Comparison of ENCODE assay signal across 7 cellular contexts in the genomic region with DNA sequence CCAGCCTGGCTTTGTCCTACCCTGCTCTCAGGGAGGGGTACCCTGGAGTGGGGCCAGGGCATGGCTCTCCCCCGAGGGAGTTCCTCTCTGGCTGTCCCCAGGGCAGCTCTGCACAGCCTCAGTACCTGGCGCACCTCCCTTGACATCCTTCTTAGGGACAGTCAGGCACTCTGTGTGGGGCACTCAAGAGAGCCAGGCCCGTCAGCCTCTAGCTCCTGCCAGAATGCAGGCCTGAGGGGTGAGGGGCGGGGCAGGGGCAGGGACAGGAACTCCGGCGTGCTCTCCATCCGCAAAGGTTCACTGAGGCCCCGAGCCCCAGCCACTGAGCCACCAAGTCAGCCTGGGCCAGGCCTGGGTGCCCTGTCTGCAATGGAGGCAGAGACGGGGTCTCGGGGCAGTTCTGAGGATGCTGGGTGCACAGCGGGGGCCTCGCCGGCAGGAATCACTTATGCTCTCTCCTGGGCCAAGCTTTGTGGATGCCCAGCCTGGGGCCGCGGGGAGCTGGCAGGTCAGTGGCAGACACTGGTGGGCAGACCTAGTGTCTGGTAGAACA. TPM values are rescaled to one million over a fixed set of nuclear protein-coding genes. Genes with fewer than 3 reads are reported as not detected.
DNase-seq lines count a peak whose midpoint lies in the region; ATAC-seq and TF ChIP-seq lines count a peak whose summit lies in the region.

No MANE protein-coding gene starts in this region.

- H3K27me3 ChIP-seq in adrenal gland, result no peaks in the 10 kb centered on the region

- intact Hi-C loops in adrenal gland (cut with DNase I) (loop anchor here in 1 of 2 donors (10.0 kb wide), 1 partner anchor 91 kb away; no protein-coding TSS in a partner anchor), mucosa of descending colon (cut with DNase I, micrococcal nuclease) (no loop called here)

- H3K27ac ChIP-seq in adrenal gland, result peak overlapping the region in 3 of 5 donors; percentile 36 to 84 (median 67)

- H3K4me3 ChIP-seq in adrenal gland (peak overlapping the region in 1 of 4 donors; percentile 52), mucosa of descending colon (no peak overlapping the region)

- DNase-seq in adrenal gland (no peak), mucosa of descending colon (peak in 2 of 3 donors; percentile 36 to 68), midbrain (lab: John Stamatoyannopoulos, UW) (no peak)
- no peak for DNase-seq in NK-92 treated with Interleukin-12 subunit alpha and Interleukin-12 subunit beta, amount 100 ng/mL, for 24 hours (lab: John Stamatoyannopoulos, UW)

- ATAC-seq in GM19035 (IDR thresholded peaks at IDR 0.05; ENCODE audit: unreplicated experiment) (peak; percentile 7), HG02885 (IDR thresholded peaks at IDR 0.05; ENCODE audit: poor library complexity, unreplicated experiment) (peak; percentile 23), mucosa of descending colon (peak; percentile 28), HG03460 (IDR thresholded peaks at IDR 0.05; ENCODE audit: unreplicated experiment) (no peak)

- TF ChIP-seq CTCF in adrenal gland (IDR thresholded peaks at IDR 0.05), result no peak
- no peak for TF ChIP-seq CTCF in mucosa of descending colon (IDR thresholded peaks at IDR 0.05)

- 45 to 80% (median 54%) methylated on average over 1 to 15 of the region's 15 CpGs for WGBS in adrenal gland, 4 donors

- H3K9me3 ChIP-seq in adrenal gland (replicated peaks in 1 of 3) (no peaks in the 10 kb centered on the region), mucosa of descending colon (no peaks in the 10 kb centered on the region)

- peaks cover 5 to 26% of the 10 kb centered on the region in 2 donors for H3K4me1 ChIP-seq in adrenal gland (replicated peaks in 1 of 2)
- H3K4me1 ChIP-seq in mucosa of descending colon (ENCODE audit: low read depth), result no peaks in the 10 kb centered on the region

- no peaks in the 10 kb centered on the region for H3K36me3 ChIP-seq in adrenal gland (replicated peaks in 1 of 2)
- no peaks in the 10 kb centered on the region for H3K36me3 ChIP-seq in mucosa of descending colon (ENCODE audit: low read depth)

- TF ChIP-seq POLR2A in adrenal gland (IDR thresholded peaks at IDR 0.05), result no peak

RNA-seq across cellular contexts. Expression of a gene that starts 10.1 kb away (rescaled TPM):
- total RNA-seq in adrenal gland (10 to 100 TPM; 17.7 to 32.1 (median 21.4) TPM), mucosa of descending colon (10 to 100 TPM; 12.0 to 15.6 (median 12.1) TPM)
- polyA plus RNA-seq in adrenal gland, result 10 to 100 TPM in 1 of 3 donors, 1 to 10 TPM in 2; 7.2 to 18.6 (median 8.9) TPM

Comparison
In these comparisons a context has a peak if more than half of its experiments do, and no peak if none do; other contexts are left out.
1. DNase-seq: peak in mucosa of descending colon (2 of 3); none in adrenal gland (0 of 7), NK-92 treated with Interleukin-12 subunit alpha and Interleukin-12 subunit beta, amount 100 ng/mL, for 24 hours (single experiment) and midbrain (single experiment).